Comparison of ENCODE assay signal across 17 cellular contexts in genomic region chr7:73680501-73680900, GRCh38. TPM values are rescaled to one million over a fixed set of nuclear protein-coding genes. Genes with fewer than 3 reads are reported as not detected.
DNase-seq lines count a peak whose midpoint lies in the region; ATAC-seq and TF ChIP-seq lines count a peak whose summit lies in the region.
"Had no signal": no experiment of that assay in that cellular context is flagged by ENCODE, and none has a peak within 500 bp of the region (broad histone marks: within the 10 kb centered on the region; RNA-seq: fewer than 3 reads in every experiment).

No MANE protein-coding gene starts in this region.

- no peaks in the 10 kb centered on the region for H3K9me3 Mint-ChIP-seq in activated T-helper 2 cell treated with anti-CD3 and anti-CD28 coated beads, Interferon-gamma antibody, Interleukin-2, Interleukin-4, amounts not matched to agents 10 μg/mL and 5 μg/mL and 100 μg/mL, durations not matched to agents 14 hours and 24 hours and 36 hours
- no peaks in the 10 kb centered on the region for H3K9me3 Mint-ChIP-seq in nephron progenitor cell
- H3K9me3 Mint-ChIP-seq: activated CD4-positive, alpha-beta memory T cell treated with anti-CD3 and anti-CD28 coated beads, Interleukin-2, amount 10 ng/mL, durations not matched to agents 7 days and 5 days had no signal

- H3K27me3 Mint-ChIP-seq in activated T-helper 2 cell treated with anti-CD3 and anti-CD28 coated beads, Interferon-gamma antibody, Interleukin-2, Interleukin-4, amounts not matched to agents 10 μg/mL and 5 μg/mL and 100 μg/mL, durations not matched to agents 14 hours and 24 hours and 36 hours (ENCODE audit: low read depth), result no peaks in the 10 kb centered on the region
- H3K27me3 Mint-ChIP-seq in nephron progenitor cell (ENCODE audit: low read depth, poor library complexity), result peaks cover 11% of the 10 kb centered on the region
- H3K27me3 Mint-ChIP-seq: activated CD4-positive, alpha-beta memory T cell treated with anti-CD3 and anti-CD28 coated beads, Interleukin-2, amount 10 ng/mL, durations not matched to agents 7 days and 5 days had no signal

- H3K4me2 ChIP-seq in DND-41 (ENCODE audit: insufficient read depth, low read length) (peak overlapping the region; percentile 99; the same call in 1 of the 2 replicates), PC-9 (no peak overlapping the region)

- H3K79me2 ChIP-seq in ACC112 (ENCODE audit: control insufficient read depth, insufficient read depth, low read length, unreplicated experiment) (peaks cover 62% of the 10 kb centered on the region), DND-41 (ENCODE audit: insufficient read depth, low read length) (peaks cover 65% of the 10 kb centered on the region), PC-9 (ENCODE audit: low read depth) (peaks cover 56% of the 10 kb centered on the region)

- H3K27ac ChIP-seq in ACC112 (ENCODE audit: low read depth, low read length) (no peak overlapping the region), DND-41 (ENCODE audit: low read length) (no peak overlapping the region), PC-9 (no peak overlapping the region)

- H3F3A ChIP-seq in PC-9 (ENCODE audit: insufficient read depth, low read depth), result peaks cover 14% of the 10 kb centered on the region; the same call in 1 of the 2 replicates

- H3K4me1 Mint-ChIP-seq in activated T-helper 2 cell treated with anti-CD3 and anti-CD28 coated beads, Interferon-gamma antibody, Interleukin-2, Interleukin-4, amounts not matched to agents 10 μg/mL and 5 μg/mL and 100 μg/mL, durations not matched to agents 14 hours and 24 hours and 36 hours (ENCODE audit: low read depth), result peaks cover 16% of the 10 kb centered on the region
- H3K4me1 Mint-ChIP-seq in nephron progenitor cell, result peaks cover 32% of the 10 kb centered on the region

- no peaks in the 10 kb centered on the region for H3K27me3 ChIP-seq in ACC112 (ENCODE audit: insufficient read depth, low read length)
- no peaks in the 10 kb centered on the region for H3K27me3 ChIP-seq in DND-41 (ENCODE audit: insufficient read depth, low read length, poor library complexity)
- no peaks in the 10 kb centered on the region for H3K27me3 ChIP-seq in PC-9 (ENCODE audit: insufficient read depth, low read depth)

- no TSS peak for BruUV-seq in PC-9 (replicated peaks; lab: Mats Ljungman, UMichigan)

- H3K4me3 Mint-ChIP-seq in activated T-helper 2 cell treated with anti-CD3 and anti-CD28 coated beads, Interferon-gamma antibody, Interleukin-2, Interleukin-4, amounts not matched to agents 10 μg/mL and 5 μg/mL and 100 μg/mL, durations not matched to agents 14 hours and 24 hours and 36 hours (ENCODE audit: low read depth), result peak overlapping the region; percentile 97
- peak overlapping the region; percentile 98 for H3K4me3 Mint-ChIP-seq in nephron progenitor cell

- DNase-seq in DND-41 (no peak), nephron progenitor cell (no peak), PC-9 (no peak), SW480 (ENCODE audit: low spot score) (no peak), mesenteric fat pad (ENCODE audit: low spot score) (no peak)
- no peak for DNase-seq in activated T-helper 2 cell treated with anti-CD3 and anti-CD28 coated beads, Interferon-gamma antibody, Interleukin-2, Interleukin-4, amounts not matched to agents 10 μg/mL and 5 μg/mL and 100 μg/mL, durations not matched to agents 14 hours and 24 hours and 36 hours (ENCODE audit: low spot score)
- DNase-seq: activated CD4-positive, alpha-beta memory T cell treated with anti-CD3 and anti-CD28 coated beads, Interleukin-2, amount 10 ng/mL, durations not matched to agents 7 days and 5 days; anterior cingulate cortex; KG1; NCI-H1105; NCI-H748 treated with DMSO at 0.1 percent for 48 hours; occipital lobe; stimulated activated CD4-positive, alpha-beta T cell treated with anti-CD3 and anti-CD28 coated beads, Interleukin-4, amount 100 ng/mL, for 1 hour; SW 1271 had no signal

- H3K27ac Mint-ChIP-seq in activated T-helper 2 cell treated with anti-CD3 and anti-CD28 coated beads, Interferon-gamma antibody, Interleukin-2, Interleukin-4, amounts not matched to agents 10 μg/mL and 5 μg/mL and 100 μg/mL, durations not matched to agents 14 hours and 24 hours and 36 hours, result no peak overlapping the region
- H3K27ac Mint-ChIP-seq in nephron progenitor cell, result peak overlapping the region; percentile 54
- H3K27ac Mint-ChIP-seq: activated CD4-positive, alpha-beta memory T cell treated with anti-CD3 and anti-CD28 coated beads, Interleukin-2, amount 10 ng/mL, durations not matched to agents 7 days and 5 days had no signal

- POLR2A ChIA-PET in PC-9 (lab: Charles Lee; ENCODE audit: unreplicated experiment), result no interaction called here

- H3K9me3 ChIP-seq in DND-41 (ENCODE audit: insufficient read depth, low read length, severe bottlenecking), result no peaks in the 10 kb centered on the region
- no peaks in the 10 kb centered on the region for H3K9me3 ChIP-seq in PC-9 (ENCODE audit: insufficient read depth, low read depth)

- H4K20me1 ChIP-seq in DND-41 (ENCODE audit: insufficient read depth, low read length) (peaks cover 34% of the 10 kb centered on the region), PC-9 (ENCODE audit: insufficient read depth) (peaks cover 4% of the 10 kb centered on the region; the same call in 1 of the 2 replicates)

- TF ChIP-seq CTCF in DND-41 (IDR thresholded peaks at IDR 0.05; ENCODE audit: borderline replicate concordance, extremely low read depth, low read length, poor library complexity, severe bottlenecking) (no peak), nephron progenitor cell (IDR thresholded peaks at IDR 0.05) (no peak), PC-9 (conservative IDR thresholded peaks at IDR 0.05) (no peak)

- peak overlapping the region; percentile 98; the same call in 1 of the 2 replicates for H3K4me3 ChIP-seq in ACC112 (ENCODE audit: low read depth, low read length)
- no peak overlapping the region; a peak in 1 of 4 replicates for H3K4me3 ChIP-seq in DND-41 (ENCODE audit: low read depth in 1 of 2, low read length in 2 of 2)
- H3K4me3 ChIP-seq in PC-9, result no peak overlapping the region

- H3K36me3 ChIP-seq in ACC112 (ENCODE audit: insufficient read depth, low read length) (0 out of 2 replicates have a peak, but pooled peaks cover 5% of the 10 kb centered on the region), DND-41 (ENCODE audit: insufficient read depth, low read length) (peaks cover 35% of the 10 kb centered on the region), PC-9 (ENCODE audit: low read depth) (no peaks in the 10 kb centered on the region)

- CTCF ChIA-PET in PC-9 (lab: Charles Lee), result interaction anchor here (0.7 kb wide), 1 partner anchor 71 kb away, joined by 3 read pairs; no protein-coding TSS in a partner anchor

- no peak overlapping the region for H3K9ac ChIP-seq in DND-41 (ENCODE audit: low read depth, low read length)

- H3K9me2 ChIP-seq in PC-9 (ENCODE audit: insufficient read depth), result no peaks in the 10 kb centered on the region

- ATAC-seq in DND-41 (ENCODE audit: insufficient read depth, low read depth) (no peak), HG03095 (IDR thresholded peaks at IDR 0.05; ENCODE audit: unreplicated experiment) (no peak)

- H3K4me1 ChIP-seq in ACC112 (ENCODE audit: control insufficient read depth, insufficient read depth, low read length, unreplicated experiment) (peaks cover 17% of the 10 kb centered on the region), DND-41 (ENCODE audit: insufficient read depth, low read length) (peaks cover 40% of the 10 kb centered on the region), PC-9 (replicated peaks; ENCODE audit: insufficient read depth) (peaks cover 17% of the 10 kb centered on the region)

- H2AFZ ChIP-seq in ACC112 (ENCODE audit: low read length, unreplicated experiment), result no peak overlapping the region
- no peak overlapping the region for H2AFZ ChIP-seq in DND-41 (ENCODE audit: low read depth, low read length)
- H2AFZ ChIP-seq in PC-9, result no peak overlapping the region

- H3K36me3 Mint-ChIP-seq in activated T-helper 2 cell treated with anti-CD3 and anti-CD28 coated beads, Interferon-gamma antibody, Interleukin-2, Interleukin-4, amounts not matched to agents 10 μg/mL and 5 μg/mL and 100 μg/mL, durations not matched to agents 14 hours and 24 hours and 36 hours (ENCODE audit: low read depth), result peaks cover 33% of the 10 kb centered on the region
- H3K36me3 Mint-ChIP-seq in nephron progenitor cell (ENCODE audit: low read depth), result peaks cover 25% of the 10 kb centered on the region

- intact Hi-C loops in activated T-helper 2 cell treated with anti-CD3 and anti-CD28 coated beads, Interferon-gamma antibody, Interleukin-2, Interleukin-4, amounts not matched to agents 10 μg/mL and 5 μg/mL and 100 μg/mL, durations not matched to agents 14 hours and 24 hours and 36 hours (cut with micrococcal nuclease), result loop anchor here (5.0 kb wide), 1 partner anchor 103 kb away; the partner anchor contains the start of gene TBL2
- intact Hi-C loops in PC-9 (cut with micrococcal nuclease; ENCODE audit: unreplicated experiment), result no loop called here

RNA-seq across cellular contexts. Expression of gene DNAJC30, which starts 2.8 kb away (rescaled TPM):
- 9.2 TPM in 2 replicates for total RNA-seq in activated T-helper 2 cell treated with anti-CD3 and anti-CD28 coated beads, Interferon-gamma antibody, Interleukin-2, Interleukin-4, amounts not matched to agents 10 μg/mL and 5 μg/mL and 100 μg/mL, durations not matched to agents 14 hours and 24 hours and 36 hours
- total RNA-seq in PC-9 (2021) (8.0 and 9.5 TPM in 2 replicates), mesenteric fat pad (11.7 TPM)

RNA-seq across cellular contexts. Expression of gene BUD23, which starts 2.9 kb away (rescaled TPM):
- total RNA-seq in activated T-helper 2 cell treated with anti-CD3 and anti-CD28 coated beads, Interferon-gamma antibody, Interleukin-2, Interleukin-4, amounts not matched to agents 10 μg/mL and 5 μg/mL and 100 μg/mL, durations not matched to agents 14 hours and 24 hours and 36 hours, result 96.0 and 109 TPM in 2 replicates
- total RNA-seq in PC-9 (2021) (122 and 158 TPM in 2 replicates), mesenteric fat pad (51.9 TPM)

RNA-seq across cellular contexts. Expression of gene VPS37D, which starts 12.9 kb away (rescaled TPM):
- total RNA-seq in activated T-helper 2 cell treated with anti-CD3 and anti-CD28 coated beads, Interferon-gamma antibody, Interleukin-2, Interleukin-4, amounts not matched to agents 10 μg/mL and 5 μg/mL and 100 μg/mL, durations not matched to agents 14 hours and 24 hours and 36 hours, result 0.30 and 0.34 TPM in 2 replicates
- 8.3 and 12.4 TPM in 2 replicates for total RNA-seq in PC-9 (2021)
- 2.0 TPM for total RNA-seq in mesenteric fat pad

RNA-seq across cellular contexts. Expression of gene STX1A, which starts 39.0 kb away (rescaled TPM):
- total RNA-seq in activated T-helper 2 cell treated with anti-CD3 and anti-CD28 coated beads, Interferon-gamma antibody, Interleukin-2, Interleukin-4, amounts not matched to agents 10 μg/mL and 5 μg/mL and 100 μg/mL, durations not matched to agents 14 hours and 24 hours and 36 hours, result 17.2 and 17.6 TPM in 2 replicates
- 39.1 and 40.5 TPM in 2 replicates for total RNA-seq in PC-9 (2021)
- total RNA-seq in mesenteric fat pad, result 3.5 TPM

RNA-seq across cellular contexts. Expression of gene MLXIPL, which starts 56.2 kb away (rescaled TPM):
- total RNA-seq in activated T-helper 2 cell treated with anti-CD3 and anti-CD28 coated beads, Interferon-gamma antibody, Interleukin-2, Interleukin-4, amounts not matched to agents 10 μg/mL and 5 μg/mL and 100 μg/mL, durations not matched to agents 14 hours and 24 hours and 36 hours, result not detected in 2 replicates
- total RNA-seq in PC-9 (2021), result 24.9 and 32.0 TPM in 2 replicates
- total RNA-seq in mesenteric fat pad, result 91.5 TPM
- total RNA-seq: activated CD4-positive, alpha-beta memory T cell treated with anti-CD3 and anti-CD28 coated beads, Interleukin-2, amount 10 ng/mL, durations not matched to agents 7 days and 5 days; fibroblast of villous mesenchyme; occipital lobe had no signal
